In the genomic region with DNA sequence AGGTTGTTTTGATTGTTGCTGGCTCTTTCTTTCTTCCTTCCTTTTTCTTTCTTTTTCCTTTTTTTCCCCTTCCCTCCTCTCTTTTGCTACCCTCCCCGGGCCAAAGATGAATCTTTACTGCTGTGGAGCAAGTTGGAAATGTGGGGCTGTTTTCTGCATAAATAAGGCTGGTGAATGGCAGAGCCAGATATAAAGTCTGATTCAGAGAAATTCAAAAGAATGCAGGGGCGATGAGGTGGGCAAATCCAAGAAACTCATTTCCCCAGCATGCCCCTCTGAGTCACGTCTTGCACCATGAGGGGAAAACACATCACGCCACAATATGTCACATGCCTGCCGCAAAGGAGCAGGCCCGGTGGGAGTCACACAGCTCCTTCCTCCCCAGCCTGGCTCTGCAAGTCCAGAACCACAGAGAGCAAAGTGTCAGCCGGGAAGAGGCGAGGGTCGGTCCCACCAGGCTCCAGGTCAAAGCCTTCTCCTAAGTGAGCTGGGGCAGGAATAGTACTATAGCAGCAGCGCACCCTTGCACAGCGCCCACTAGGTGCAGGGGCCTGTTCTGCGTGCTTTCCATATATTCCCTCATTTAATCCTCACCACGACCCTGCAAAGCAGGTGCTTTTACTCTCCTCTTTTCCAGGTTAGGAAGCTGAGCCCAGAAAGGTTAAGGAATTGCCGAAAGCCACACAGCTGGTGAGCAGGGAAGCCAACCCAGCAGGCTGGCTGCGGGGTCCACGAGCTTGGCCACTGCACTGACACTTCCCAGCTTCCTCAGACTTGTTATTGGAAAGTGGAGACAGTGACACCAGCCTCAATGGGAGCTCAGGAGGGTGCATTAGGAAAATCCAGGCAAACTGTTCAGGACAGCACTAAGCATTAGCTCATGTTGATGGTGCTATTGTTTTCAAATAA, we compare ENCODE assay signal across 1 cellular context.
TF ChIP-seq lines count a peak whose summit lies in the region.

No MANE protein-coding gene starts in this region.

TF ChIP-seq in HepG2, 621 proteins besides CTCF, POLR2A, EP300 and RAD21 (continued from another document and continues in another):
- peak; percentile 60; the same call in 1 of the 2 replicates for TF ChIP-seq ZSCAN21 (CRISPR knock-in tag; IDR thresholded peaks at IDR 0.05; ENCODE audit: borderline replicate concordance)
- TF ChIP-seq ZNF292 (CRISPR knock-in tag; IDR thresholded peaks at IDR 0.05; ENCODE audit: borderline replicate concordance, low read depth) = peak; percentile 67; the same call in 1 of the 2 replicates
- TF ChIP-seq XRCC5 (optimal IDR thresholded peaks at IDR 0.05; ENCODE audit: low read length) = peak; percentile 97
- TF ChIP-seq NCOR1 (IDR thresholded peaks at IDR 0.05; ENCODE audit: borderline replicate concordance, low read length) = no peak
- TF ChIP-seq, protein P1, sequence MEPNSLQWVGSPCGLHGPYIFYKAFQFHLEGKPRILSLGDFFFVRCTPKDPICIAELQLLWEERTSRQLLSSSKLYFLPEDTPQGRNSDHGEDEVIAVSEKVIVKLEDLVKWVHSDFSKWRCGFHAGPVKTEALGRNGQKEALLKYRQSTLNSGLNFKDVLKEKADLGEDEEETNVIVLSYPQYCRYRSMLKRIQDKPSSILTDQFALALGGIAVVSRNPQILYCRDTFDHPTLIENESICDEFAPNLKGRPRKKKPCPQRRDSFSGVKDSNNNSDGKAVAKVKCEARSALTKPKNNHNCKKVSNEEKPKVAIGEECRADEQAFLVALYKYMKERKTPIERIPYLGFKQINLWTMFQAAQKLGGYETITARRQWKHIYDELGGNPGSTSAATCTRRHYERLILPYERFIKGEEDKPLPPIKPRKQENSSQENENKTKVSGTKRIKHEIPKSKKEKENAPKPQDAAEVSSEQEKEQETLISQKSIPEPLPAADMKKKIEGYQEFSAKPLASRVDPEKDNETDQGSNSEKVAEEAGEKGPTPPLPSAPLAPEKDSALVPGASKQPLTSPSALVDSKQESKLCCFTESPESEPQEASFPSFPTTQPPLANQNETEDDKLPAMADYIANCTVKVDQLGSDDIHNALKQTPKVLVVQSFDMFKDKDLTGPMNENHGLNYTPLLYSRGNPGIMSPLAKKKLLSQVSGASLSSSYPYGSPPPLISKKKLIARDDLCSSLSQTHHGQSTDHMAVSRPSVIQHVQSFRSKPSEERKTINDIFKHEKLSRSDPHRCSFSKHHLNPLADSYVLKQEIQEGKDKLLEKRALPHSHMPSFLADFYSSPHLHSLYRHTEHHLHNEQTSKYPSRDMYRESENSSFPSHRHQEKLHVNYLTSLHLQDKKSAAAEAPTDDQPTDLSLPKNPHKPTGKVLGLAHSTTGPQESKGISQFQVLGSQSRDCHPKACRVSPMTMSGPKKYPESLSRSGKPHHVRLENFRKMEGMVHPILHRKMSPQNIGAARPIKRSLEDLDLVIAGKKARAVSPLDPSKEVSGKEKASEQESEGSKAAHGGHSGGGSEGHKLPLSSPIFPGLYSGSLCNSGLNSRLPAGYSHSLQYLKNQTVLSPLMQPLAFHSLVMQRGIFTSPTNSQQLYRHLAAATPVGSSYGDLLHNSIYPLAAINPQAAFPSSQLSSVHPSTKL (CRISPR knock-in tag; IDR thresholded peaks at IDR 0.05) = no peak
- no peak for TF ChIP-seq ZNF3 (CRISPR knock-in tag; IDR thresholded peaks at IDR 0.05)
- TF ChIP-seq ZNF776 (CRISPR knock-in tag; IDR thresholded peaks at IDR 0.05) = peak; percentile 69; the same call in 1 of the 2 replicates
- no peak for TF ChIP-seq ZNF44 (CRISPR knock-in tag; IDR thresholded peaks at IDR 0.05)
- no peak for TF ChIP-seq PCBP2 (optimal IDR thresholded peaks at IDR 0.05; ENCODE audit: low read depth, low read length, poor library complexity, severe bottlenecking)
- TF ChIP-seq, protein P2, sequence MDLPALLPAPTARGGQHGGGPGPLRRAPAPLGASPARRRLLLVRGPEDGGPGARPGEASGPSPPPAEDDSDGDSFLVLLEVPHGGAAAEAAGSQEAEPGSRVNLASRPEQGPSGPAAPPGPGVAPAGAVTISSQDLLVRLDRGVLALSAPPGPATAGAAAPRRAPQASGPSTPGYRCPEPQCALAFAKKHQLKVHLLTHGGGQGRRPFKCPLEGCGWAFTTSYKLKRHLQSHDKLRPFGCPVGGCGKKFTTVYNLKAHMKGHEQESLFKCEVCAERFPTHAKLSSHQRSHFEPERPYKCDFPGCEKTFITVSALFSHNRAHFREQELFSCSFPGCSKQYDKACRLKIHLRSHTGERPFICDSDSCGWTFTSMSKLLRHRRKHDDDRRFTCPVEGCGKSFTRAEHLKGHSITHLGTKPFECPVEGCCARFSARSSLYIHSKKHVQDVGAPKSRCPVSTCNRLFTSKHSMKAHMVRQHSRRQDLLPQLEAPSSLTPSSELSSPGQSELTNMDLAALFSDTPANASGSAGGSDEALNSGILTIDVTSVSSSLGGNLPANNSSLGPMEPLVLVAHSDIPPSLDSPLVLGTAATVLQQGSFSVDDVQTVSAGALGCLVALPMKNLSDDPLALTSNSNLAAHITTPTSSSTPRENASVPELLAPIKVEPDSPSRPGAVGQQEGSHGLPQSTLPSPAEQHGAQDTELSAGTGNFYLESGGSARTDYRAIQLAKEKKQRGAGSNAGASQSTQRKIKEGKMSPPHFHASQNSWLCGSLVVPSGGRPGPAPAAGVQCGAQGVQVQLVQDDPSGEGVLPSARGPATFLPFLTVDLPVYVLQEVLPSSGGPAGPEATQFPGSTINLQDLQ (CRISPR knock-in tag; IDR thresholded peaks at IDR 0.05) = no peak
- 0 out of 2 replicates have a peak, but pooled peaks have one; percentile 33 for TF ChIP-seq ZNF12 (CRISPR knock-in tag; IDR thresholded peaks at IDR 0.05)
- TF ChIP-seq ZBTB7B (CRISPR knock-in tag; IDR thresholded peaks at IDR 0.05) = peak; percentile 68
- TF ChIP-seq, protein P3, sequence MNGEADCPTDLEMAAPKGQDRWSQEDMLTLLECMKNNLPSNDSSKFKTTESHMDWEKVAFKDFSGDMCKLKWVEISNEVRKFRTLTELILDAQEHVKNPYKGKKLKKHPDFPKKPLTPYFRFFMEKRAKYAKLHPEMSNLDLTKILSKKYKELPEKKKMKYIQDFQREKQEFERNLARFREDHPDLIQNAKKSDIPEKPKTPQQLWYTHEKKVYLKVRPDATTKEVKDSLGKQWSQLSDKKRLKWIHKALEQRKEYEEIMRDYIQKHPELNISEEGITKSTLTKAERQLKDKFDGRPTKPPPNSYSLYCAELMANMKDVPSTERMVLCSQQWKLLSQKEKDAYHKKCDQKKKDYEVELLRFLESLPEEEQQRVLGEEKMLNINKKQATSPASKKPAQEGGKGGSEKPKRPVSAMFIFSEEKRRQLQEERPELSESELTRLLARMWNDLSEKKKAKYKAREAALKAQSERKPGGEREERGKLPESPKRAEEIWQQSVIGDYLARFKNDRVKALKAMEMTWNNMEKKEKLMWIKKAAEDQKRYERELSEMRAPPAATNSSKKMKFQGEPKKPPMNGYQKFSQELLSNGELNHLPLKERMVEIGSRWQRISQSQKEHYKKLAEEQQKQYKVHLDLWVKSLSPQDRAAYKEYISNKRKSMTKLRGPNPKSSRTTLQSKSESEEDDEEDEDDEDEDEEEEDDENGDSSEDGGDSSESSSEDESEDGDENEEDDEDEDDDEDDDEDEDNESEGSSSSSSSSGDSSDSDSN (CRISPR knock-in tag; IDR thresholded peaks at IDR 0.05) = peak; percentile 52; the same call in 1 of the 2 replicates
- TF ChIP-seq ZBTB7A (CRISPR knock-in tag; IDR thresholded peaks at IDR 0.05) = peak; percentile 80; the same call in 1 of the 2 replicates
- TF ChIP-seq CBX5 (CRISPR knock-in tag; IDR thresholded peaks at IDR 0.05; ENCODE audit: borderline replicate concordance) = peak; percentile 59; the same call in 1 of the 2 replicates
- no peak for TF ChIP-seq YY1 (IDR thresholded peaks at IDR 0.05; ENCODE audit: insufficient read depth, insufficient replicate concordance, low read depth, low read length)
- TF ChIP-seq, protein P4, sequence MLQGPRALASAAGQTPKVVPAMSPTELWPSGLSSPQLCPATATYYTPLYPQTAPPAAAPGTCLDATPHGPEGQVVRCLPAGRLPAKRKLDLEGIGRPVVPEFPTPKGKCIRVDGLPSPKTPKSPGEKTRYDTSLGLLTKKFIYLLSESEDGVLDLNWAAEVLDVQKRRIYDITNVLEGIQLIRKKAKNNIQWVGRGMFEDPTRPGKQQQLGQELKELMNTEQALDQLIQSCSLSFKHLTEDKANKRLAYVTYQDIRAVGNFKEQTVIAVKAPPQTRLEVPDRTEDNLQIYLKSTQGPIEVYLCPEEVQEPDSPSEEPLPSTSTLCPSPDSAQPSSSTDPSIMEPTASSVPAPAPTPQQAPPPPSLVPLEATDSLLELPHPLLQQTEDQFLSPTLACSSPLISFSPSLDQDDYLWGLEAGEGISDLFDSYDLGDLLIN (CRISPR knock-in tag; IDR thresholded peaks at IDR 0.05; ENCODE audit: borderline replicate concordance) = no peak
- no peak for TF ChIP-seq ZNF24 (IDR thresholded peaks at IDR 0.05)
- TF ChIP-seq, protein P5, sequence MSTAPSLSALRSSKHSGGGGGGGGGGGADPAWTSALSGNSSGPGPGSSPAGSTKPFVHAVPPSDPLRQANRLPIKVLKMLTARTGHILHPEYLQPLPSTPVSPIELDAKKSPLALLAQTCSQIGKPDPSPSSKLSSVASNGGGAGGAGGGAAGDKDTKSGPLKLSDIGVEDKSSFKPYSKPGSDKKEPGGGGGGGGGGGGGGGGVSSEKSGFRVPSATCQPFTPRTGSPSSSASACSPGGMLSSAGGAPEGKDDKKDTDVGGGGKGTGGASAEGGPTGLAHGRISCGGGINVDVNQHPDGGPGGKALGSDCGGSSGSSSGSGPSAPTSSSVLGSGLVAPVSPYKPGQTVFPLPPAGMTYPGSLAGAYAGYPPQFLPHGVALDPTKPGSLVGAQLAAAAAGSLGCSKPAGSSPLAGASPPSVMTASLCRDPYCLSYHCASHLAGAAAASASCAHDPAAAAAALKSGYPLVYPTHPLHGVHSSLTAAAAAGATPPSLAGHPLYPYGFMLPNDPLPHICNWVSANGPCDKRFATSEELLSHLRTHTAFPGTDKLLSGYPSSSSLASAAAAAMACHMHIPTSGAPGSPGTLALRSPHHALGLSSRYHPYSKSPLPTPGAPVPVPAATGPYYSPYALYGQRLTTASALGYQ (CRISPR knock-in tag; IDR thresholded peaks at IDR 0.05) = no peak
- TF ChIP-seq, protein P6, sequence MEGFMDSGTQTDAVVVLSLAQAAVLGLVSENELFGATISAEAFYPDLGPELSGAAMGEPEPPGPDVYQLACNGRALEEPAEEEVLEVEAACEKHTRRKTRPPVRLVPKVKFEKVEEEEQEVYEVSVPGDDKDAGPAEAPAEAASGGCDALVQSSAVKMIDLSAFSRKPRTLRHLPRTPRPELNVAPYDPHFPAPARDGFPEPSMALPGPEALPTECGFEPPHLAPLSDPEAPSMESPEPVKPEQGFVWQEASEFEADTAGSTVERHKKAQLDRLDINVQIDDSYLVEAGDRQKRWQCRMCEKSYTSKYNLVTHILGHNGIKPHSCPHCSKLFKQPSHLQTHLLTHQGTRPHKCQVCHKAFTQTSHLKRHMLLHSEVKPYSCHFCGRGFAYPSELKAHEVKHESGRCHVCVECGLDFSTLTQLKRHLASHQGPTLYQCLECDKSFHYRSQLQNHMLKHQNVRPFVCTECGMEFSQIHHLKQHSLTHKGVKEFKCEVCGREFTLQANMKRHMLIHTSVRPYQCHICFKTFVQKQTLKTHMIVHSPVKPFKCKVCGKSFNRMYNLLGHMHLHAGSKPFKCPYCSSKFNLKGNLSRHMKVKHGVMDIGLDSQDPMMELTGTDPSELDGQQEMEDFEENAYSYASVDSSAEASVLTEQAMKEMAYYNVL (CRISPR knock-in tag; IDR thresholded peaks at IDR 0.05; ENCODE audit: borderline replicate concordance) = peak; percentile 62; the same call in 1 of the 2 replicates
- no peak for TF ChIP-seq ZNF615 (CRISPR knock-in tag; IDR thresholded peaks at IDR 0.05; ENCODE audit: borderline replicate concordance)
- no peak for TF ChIP-seq ZBTB8A (CRISPR knock-in tag; IDR thresholded peaks at IDR 0.05; ENCODE audit: borderline replicate concordance, low read depth)
- peak; percentile 16; the same call in 1 of the 2 replicates for TF ChIP-seq FOXO1 (CRISPR knock-in tag; IDR thresholded peaks at IDR 0.05)
- TF ChIP-seq, protein P7, sequence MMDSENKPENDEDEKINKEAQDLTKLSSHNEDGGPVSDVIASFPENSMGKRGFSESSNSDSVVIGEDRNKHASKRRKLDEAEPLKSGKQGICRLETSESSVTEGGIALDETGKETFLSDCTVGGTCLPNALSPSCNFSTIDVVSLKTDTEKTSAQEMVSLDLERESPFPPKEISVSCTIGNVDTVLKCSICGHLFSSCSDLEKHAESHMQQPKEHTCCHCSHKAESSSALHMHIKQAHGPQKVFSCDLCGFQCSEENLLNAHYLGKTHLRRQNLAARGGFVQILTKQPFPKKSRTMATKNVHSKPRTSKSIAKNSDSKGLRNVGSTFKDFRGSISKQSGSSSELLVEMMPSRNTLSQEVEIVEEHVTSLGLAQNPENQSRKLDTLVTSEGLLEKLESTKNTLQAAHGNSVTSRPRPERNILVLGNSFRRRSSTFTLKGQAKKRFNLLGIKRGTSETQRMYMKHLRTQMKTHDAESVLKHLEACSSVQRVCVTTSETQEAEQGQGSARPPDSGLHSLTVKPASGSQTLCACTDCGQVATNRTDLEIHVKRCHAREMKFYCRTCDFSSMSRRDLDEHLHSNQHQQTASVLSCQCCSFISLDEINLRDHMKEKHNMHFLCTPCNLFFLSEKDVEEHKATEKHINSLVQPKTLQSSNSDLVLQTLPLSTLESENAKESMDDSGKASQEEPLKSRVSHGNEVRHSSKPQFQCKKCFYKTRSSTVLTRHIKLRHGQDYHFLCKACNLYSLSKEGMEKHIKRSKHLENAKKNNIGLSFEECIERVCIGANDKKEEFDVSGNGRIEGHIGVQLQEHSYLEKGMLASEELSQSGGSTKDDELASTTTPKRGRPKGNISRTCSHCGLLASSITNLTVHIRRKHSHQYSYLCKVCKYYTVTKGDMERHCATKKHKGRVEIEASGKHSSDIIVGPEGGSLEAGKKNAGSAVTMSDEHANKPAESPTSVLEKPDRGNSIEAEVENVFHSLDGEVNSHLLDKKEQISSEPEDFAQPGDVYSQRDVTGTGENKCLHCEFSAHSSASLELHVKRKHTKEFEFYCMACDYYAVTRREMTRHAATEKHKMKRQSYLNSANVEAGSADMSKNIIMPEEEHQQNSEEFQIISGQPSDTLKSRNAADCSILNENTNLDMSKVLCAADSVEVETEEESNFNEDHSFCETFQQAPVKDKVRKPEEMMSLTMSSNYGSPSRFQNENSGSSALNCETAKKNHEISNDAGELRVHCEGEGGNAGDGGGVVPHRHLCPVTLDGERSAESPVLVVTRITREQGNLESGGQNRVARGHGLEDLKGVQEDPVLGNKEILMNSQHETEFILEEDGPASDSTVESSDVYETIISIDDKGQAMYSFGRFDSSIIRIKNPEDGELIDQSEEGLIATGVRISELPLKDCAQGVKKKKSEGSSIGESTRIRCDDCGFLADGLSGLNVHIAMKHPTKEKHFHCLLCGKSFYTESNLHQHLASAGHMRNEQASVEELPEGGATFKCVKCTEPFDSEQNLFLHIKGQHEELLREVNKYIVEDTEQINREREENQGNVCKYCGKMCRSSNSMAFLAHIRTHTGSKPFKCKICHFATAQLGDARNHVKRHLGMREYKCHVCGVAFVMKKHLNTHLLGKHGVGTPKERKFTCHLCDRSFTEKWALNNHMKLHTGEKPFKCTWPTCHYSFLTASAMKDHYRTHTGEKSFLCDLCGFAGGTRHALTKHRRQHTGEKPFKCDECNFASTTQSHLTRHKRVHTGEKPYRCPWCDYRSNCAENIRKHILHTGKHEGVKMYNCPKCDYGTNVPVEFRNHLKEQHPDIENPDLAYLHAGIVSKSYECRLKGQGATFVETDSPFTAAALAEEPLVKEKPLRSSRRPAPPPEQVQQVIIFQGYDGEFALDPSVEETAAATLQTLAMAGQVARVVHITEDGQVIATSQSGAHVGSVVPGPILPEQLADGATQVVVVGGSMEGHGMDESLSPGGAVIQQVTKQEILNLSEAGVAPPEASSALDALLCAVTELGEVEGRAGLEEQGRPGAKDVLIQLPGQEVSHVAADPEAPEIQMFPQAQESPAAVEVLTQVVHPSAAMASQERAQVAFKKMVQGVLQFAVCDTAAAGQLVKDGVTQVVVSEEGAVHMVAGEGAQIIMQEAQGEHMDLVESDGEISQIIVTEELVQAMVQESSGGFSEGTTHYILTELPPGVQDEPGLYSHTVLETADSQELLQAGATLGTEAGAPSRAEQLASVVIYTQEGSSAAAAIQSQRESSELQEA (CRISPR knock-in tag; IDR thresholded peaks at IDR 0.05; ENCODE audit: not compliant biosample characterization) = no peak
